2 cellular contexts compared by ENCODE assay signal in genomic region chr9:137457406-137458193, GRCh38.
TF ChIP-seq lines count a peak whose summit lies in the region.

No MANE protein-coding gene starts in this region.

TF ChIP-seq in GM12878, 131 proteins besides CTCF, POLR2A, EP300 and RAD21:
- TF ChIP-seq BCL3 (IDR thresholded peaks at IDR 0.05; ENCODE audit: borderline replicate concordance, insufficient read depth, low read depth, low read length, poor library complexity, severe bottlenecking), result no peak
- TF ChIP-seq BACH1 (IDR thresholded peaks at IDR 0.05; ENCODE audit: borderline replicate concordance), result no peak

TF ChIP-seq in HepG2, 621 proteins besides CTCF, POLR2A, EP300 and RAD21:
- TF ChIP-seq ZNF33B (CRISPR knock-in tag; IDR thresholded peaks at IDR 0.05) (0 out of 2 replicates have a peak, but pooled peaks have one; percentile 22), BORCS8-MEF2B (CRISPR knock-in tag; IDR thresholded peaks at IDR 0.05) (no peak), ZBTB38 (CRISPR knock-in tag; IDR thresholded peaks at IDR 0.05) (0 out of 2 replicates have a peak, but pooled peaks have one; percentile 4), ZNF710 (CRISPR knock-in tag; IDR thresholded peaks at IDR 0.05; ENCODE audit: borderline replicate concordance) (0 out of 2 replicates have a peak, but pooled peaks have one; percentile 41), RFX3 (CRISPR knock-in tag; IDR thresholded peaks at IDR 0.05) (no peak), POLR2G (IDR thresholded peaks at IDR 0.05; ENCODE audit: low read depth, low read length) (no peak), ZC3H13 (CRISPR knock-in tag; IDR thresholded peaks at IDR 0.05) (peak; percentile 48; the same call in 1 of the 2 replicates), RBFOX2 (IDR thresholded peaks at IDR 0.05; ENCODE audit: low read depth, low read length) (peak; percentile 43; the same call in 1 of the 2 replicates), ZNF776 (CRISPR knock-in tag; IDR thresholded peaks at IDR 0.05) (0 out of 2 replicates have a peak, but pooled peaks have one; percentile 51), MYC (CRISPR knock-in tag; IDR thresholded peaks at IDR 0.05; ENCODE audit: borderline replicate concordance) (peak; percentile 4; the same call in 1 of the 2 replicates), NONO (IDR thresholded peaks at IDR 0.05) (no peak), NONO (CRISPR knock-in tag; conservative IDR thresholded peaks at IDR 0.05) (0 out of 2 replicates have a peak, but pooled peaks have one; percentile 25), ZHX1 (CRISPR knock-in tag; IDR thresholded peaks at IDR 0.05; ENCODE audit: low read depth) (0 out of 2 replicates have a peak, but pooled peaks have one; percentile 13), KDM2A (CRISPR knock-in tag; IDR thresholded peaks at IDR 0.05; ENCODE audit: borderline replicate concordance, low read depth) (peak; percentile 3; the same call in 1 of the 2 replicates), MTERF4 (CRISPR knock-in tag; IDR thresholded peaks at IDR 0.05) (no peak), ZNF281 (CRISPR knock-in tag; IDR thresholded peaks at IDR 0.05; ENCODE audit: borderline replicate concordance) (0 out of 2 replicates have a peak, but pooled peaks have one; percentile 15), ZMAT3 (CRISPR knock-in tag; conservative IDR thresholded peaks at IDR 0.05) (0 out of 2 replicates have a peak, but pooled peaks have one; percentile 21), ZFP90 (CRISPR knock-in tag; IDR thresholded peaks at IDR 0.05; ENCODE audit: borderline replicate concordance) (0 out of 2 replicates have a peak, but pooled peaks have one; percentile 42), ZNF253 (CRISPR knock-in tag; IDR thresholded peaks at IDR 0.05; ENCODE audit: borderline replicate concordance) (0 out of 2 replicates have a peak, but pooled peaks have one; percentile 17), ZSCAN21 (CRISPR knock-in tag; IDR thresholded peaks at IDR 0.05; ENCODE audit: borderline replicate concordance) (peak; percentile 27; the same call in 1 of the 2 replicates), MTA1 (CRISPR knock-in tag; IDR thresholded peaks at IDR 0.05; ENCODE audit: borderline replicate concordance) (0 out of 2 replicates have a peak, but pooled peaks have one; percentile 4), HMGXB4 (CRISPR knock-in tag; IDR thresholded peaks at IDR 0.05; ENCODE audit: borderline replicate concordance in 1 of 2, low read depth in 1 of 2) (peak in 1 of 2 experiments; percentile 34; a peak in 1 of 4 replicates), ZNF569 (CRISPR knock-in tag; IDR thresholded peaks at IDR 0.05; ENCODE audit: borderline replicate concordance) (no peak), ELF1 (CRISPR knock-in tag; IDR thresholded peaks at IDR 0.05) (no peak), RBM39 (IDR thresholded peaks at IDR 0.05; ENCODE audit: low read depth, low read length, poor library complexity, severe bottlenecking) (peak; percentile 31), ZNF280D (CRISPR knock-in tag; IDR thresholded peaks at IDR 0.05) (no peak), ZFP41 (CRISPR knock-in tag; IDR thresholded peaks at IDR 0.05; ENCODE audit: borderline replicate concordance) (0 out of 2 replicates have a peak, but pooled peaks have one; percentile 6), ZFX (CRISPR knock-in tag; IDR thresholded peaks at IDR 0.05; ENCODE audit: low read depth) (0 out of 2 replicates have a peak, but pooled peaks have one; percentile 11), ZNF598 (CRISPR knock-in tag; IDR thresholded peaks at IDR 0.05; ENCODE audit: borderline replicate concordance) (0 out of 2 replicates have a peak, but pooled peaks have one; percentile 62), ZNF687 (CRISPR knock-in tag; IDR thresholded peaks at IDR 0.05) (peak; percentile 64), ZBTB7A (CRISPR knock-in tag; IDR thresholded peaks at IDR 0.05) (no peak)
